Comparison of ENCODE assay signal across 9 cellular contexts in genomic region chr5:115068239-115069086, GRCh38.
DNase-seq lines count a peak whose midpoint lies in the region; ATAC-seq and TF ChIP-seq lines count a peak whose summit lies in the region.
"Had no signal": no experiment of that assay in that cellular context is flagged by ENCODE, and none has a peak within 500 bp of the region (broad histone marks: within the 10 kb centered on the region; RNA-seq: fewer than 3 reads in every experiment).

No MANE protein-coding gene starts in this region.

- no peaks in the 10 kb centered on the region for H3K9me3 ChIP-seq in sigmoid colon

- ATAC-seq in activated CD4-positive, CD25-positive, alpha-beta regulatory T cell treated with anti-CD3 and anti-CD28 coated beads, Interleukin-2, amount 50 U/mL, for 24 hours, result peak; percentile 60 to 64
- peak; percentile 81 for ATAC-seq in HG02885 (IDR thresholded peaks at IDR 0.05; ENCODE audit: poor library complexity, unreplicated experiment)

- H3K36me3 ChIP-seq in brain microvascular endothelial cell (replicated peaks) (no peaks in the 10 kb centered on the region), sigmoid colon (no peaks in the 10 kb centered on the region)

- intact Hi-C loops in sigmoid colon (cut with DNase I), result no loop called here

- H3K4me3 ChIP-seq in brain microvascular endothelial cell (ENCODE audit: low read depth, low read length), result no peak overlapping the region
- H3K4me3 ChIP-seq in sigmoid colon, result no peak overlapping the region

- no peak overlapping the region for H3K27ac ChIP-seq in brain microvascular endothelial cell
- H3K27ac ChIP-seq in sigmoid colon, result no peak overlapping the region
- H3K27ac ChIP-seq: C4-2B had no signal

- in situ Hi-C loops in brain microvascular endothelial cell (cut with HindIII; ENCODE audit: low pct_ligation_motif_present, low sequenced_read_pairs), result no loop called here

- 87 to 88% methylated on average over 14 of the region's 14 CpGs for WGBS in sigmoid colon, 2 donors

- no peaks in the 10 kb centered on the region for H3K27me3 ChIP-seq in brain microvascular endothelial cell (replicated peaks)
- H3K27me3 ChIP-seq in sigmoid colon, result no peaks in the 10 kb centered on the region

- no peak for TF ChIP-seq POLR2A in sigmoid colon (IDR thresholded peaks at IDR 0.05)

- TF ChIP-seq EP300 in sigmoid colon (IDR thresholded peaks at IDR 0.05), result no peak

- H3K4me1 ChIP-seq in sigmoid colon, result no peaks in the 10 kb centered on the region

- TF ChIP-seq CTCF in brain microvascular endothelial cell (IDR thresholded peaks at IDR 0.05; ENCODE audit: low read depth, low read length, missing control alignments) (no peak), sigmoid colon (IDR thresholded peaks at IDR 0.05) (no peak)

- DNase-seq in activated CD4-positive, CD25-positive, alpha-beta regulatory T cell treated with anti-CD3 and anti-CD28 coated beads, Interleukin-2, amount 50 U/mL, for 72 hours, result no peak
- DNase-seq in NCI-H2227 (lab: John Stamatoyannopoulos, UW; ENCODE audit: unreplicated experiment) (peak; percentile 75), brain microvascular endothelial cell (peak; percentile 58), DMS114 treated with DMSO at 0.1 percent for 48 hours (lab: John Stamatoyannopoulos, UW; ENCODE audit: unreplicated experiment) (no peak), sigmoid colon (no peak)
- DNase-seq in stimulated activated CD4-positive, alpha-beta T cell treated with anti-CD3 and anti-CD28 coated beads, Interleukin-4, amount 100 ng/mL, for 24 hours, result peak; percentile 28

Comparison
In these comparisons a context has a peak if more than half of its experiments do, and no peak if none do; other contexts are left out.
1. DNase-seq: peak in NCI-H2227 (single experiment), brain microvascular endothelial cell (single experiment) and stimulated activated CD4-positive, alpha-beta T cell treated with anti-CD3 and anti-CD28 coated beads, Interleukin-4, amount 100 ng/mL, for 24 hours (single experiment); none in activated CD4-positive, CD25-positive, alpha-beta regulatory T cell treated with anti-CD3 and anti-CD28 coated beads, Interleukin-2, amount 50 U/mL, for 72 hours (single experiment), DMS114 treated with DMSO at 0.1 percent for 48 hours (single experiment) and sigmoid colon (single experiment).